In the genomic region with DNA sequence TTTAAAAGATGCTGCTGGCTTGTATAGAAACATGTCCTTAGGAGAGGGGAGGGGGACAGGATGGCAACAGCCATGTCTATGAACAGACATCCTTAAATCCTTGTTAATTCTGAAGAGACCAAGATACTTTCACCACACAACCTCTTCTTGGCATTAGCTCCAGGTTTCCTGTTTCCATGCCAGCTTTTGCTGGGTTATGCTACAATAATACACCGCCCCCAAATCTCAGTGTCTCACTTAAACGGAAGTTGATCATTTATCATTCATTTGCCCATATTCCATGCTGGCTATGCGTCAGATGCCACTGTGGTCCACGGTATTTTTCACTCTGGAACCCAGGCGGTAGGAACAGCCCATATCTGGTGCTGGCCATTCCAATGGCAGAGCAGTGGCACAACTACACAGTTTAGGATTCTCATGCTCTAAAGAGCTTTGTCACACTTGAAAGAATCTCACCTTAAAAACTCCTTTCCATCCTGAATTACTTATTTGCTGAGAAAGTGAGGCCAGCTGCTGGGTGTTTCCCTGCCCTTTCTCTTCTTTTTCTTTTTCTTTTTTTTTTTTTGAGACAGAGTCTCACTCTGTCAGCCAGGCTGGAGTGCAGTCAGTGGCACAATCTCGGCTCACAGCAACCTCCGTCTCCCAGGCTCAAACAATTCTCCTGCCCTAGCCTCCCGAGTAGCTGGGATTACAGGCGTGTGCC, we compare ENCODE assay signal across 9 cellular contexts. TPM values are rescaled to one million over a fixed set of nuclear protein-coding genes. Genes with fewer than 3 reads are reported as not detected.
DNase-seq lines count a peak whose midpoint lies in the region; ATAC-seq and TF ChIP-seq lines count a peak whose summit lies in the region.
"Had no signal": no experiment of that assay in that cellular context is flagged by ENCODE, and none has a peak within 500 bp of the region (broad histone marks: within the 10 kb centered on the region; RNA-seq: fewer than 3 reads in every experiment).

No MANE protein-coding gene starts in this region.

- H3K4me3 ChIP-seq in right lobe of liver (no peak overlapping the region), upper lobe of right lung (peak overlapping the region; percentile 16)

- H3K9me3 ChIP-seq in right lobe of liver: no peaks in the 10 kb centered on the region
- H3K9me3 ChIP-seq in upper lobe of right lung: no peaks in the 10 kb centered on the region

- H3K4me1 ChIP-seq in right lobe of liver (peaks cover 0 to 3% (median 0%) of the 10 kb centered on the region in 4 donors), upper lobe of right lung (peaks cover 20% of the 10 kb centered on the region)

- WGBS in right lobe of liver (ENCODE audit: insufficient coverage, low coverage, low lambda C conversion rate, missing lambda C conversion rate): 87% methylated on average over 8 of the region's 9 CpGs

- intact Hi-C loops in right lobe of liver (cut with DNase I): no loop called here
- intact Hi-C loops in upper lobe of right lung (cut with DNase I): no loop called here

- H3K4me1 Mint-ChIP-seq in stimulated activated naive CD8-positive, alpha-beta T cell treated with anti-CD3 and anti-CD28 coated beads, Interleukin-15, Interleukin-2, amounts not matched to agents 100 ng/mL and 50 ng/mL, for 24 hours (ENCODE audit: low read depth): peaks cover 38% of the 10 kb centered on the region
- H3K4me1 Mint-ChIP-seq in activated T-helper 17 cell treated with anti-CD3 and anti-CD28 coated beads, Interleukin-2, amount 50 U/mL, for 72 hours: peaks cover 30% of the 10 kb centered on the region

- TF ChIP-seq CTCF in right lobe of liver (IDR thresholded peaks at IDR 0.05) (no peak), upper lobe of right lung (IDR thresholded peaks at IDR 0.05) (no peak)

- H3K27ac ChIP-seq in right lobe of liver: peak overlapping the region in 2 of 3 donors; percentile 65 to 84
- H3K27ac ChIP-seq in upper lobe of right lung: peak overlapping the region; percentile 77

- DNase-seq in stimulated activated naive CD8-positive, alpha-beta T cell treated with anti-CD3 and anti-CD28 coated beads, Interleukin-15, Interleukin-2, amounts not matched to agents 100 U/mL and 50 U/mL, for 24 hours: no peak
- DNase-seq in right lobe of liver (no peak), upper lobe of right lung (no peak), AG08395 (ENCODE audit: low spot score) (no peak), NOMO-1 treated with DMSO at 0.1 percent for 48 hours (lab: John Stamatoyannopoulos, UW; ENCODE audit: unreplicated experiment) (no peak)
- DNase-seq: NCI-H146 had no signal

- H3K27ac Mint-ChIP-seq in stimulated activated naive CD8-positive, alpha-beta T cell treated with anti-CD3 and anti-CD28 coated beads, Interleukin-15, Interleukin-2, amounts not matched to agents 100 ng/mL and 50 ng/mL, for 24 hours: peak overlapping the region; percentile 65
- peak overlapping the region; percentile 96 for H3K27ac Mint-ChIP-seq in activated T-helper 17 cell treated with anti-CD3 and anti-CD28 coated beads, Interleukin-2, amount 50 U/mL, for 72 hours

- H3K36me3 ChIP-seq in right lobe of liver: no peaks in the 10 kb centered on the region
- no peaks in the 10 kb centered on the region for H3K36me3 ChIP-seq in upper lobe of right lung

- ATAC-seq in stimulated activated naive CD8-positive, alpha-beta T cell treated with anti-CD3 and anti-CD28 coated beads, Interleukin-15, Interleukin-2, amounts not matched to agents 100 U/mL and 50 U/mL, for 24 hours: no peak
- no peak for ATAC-seq in activated T-helper 17 cell treated with anti-CD3 and anti-CD28 coated beads, Interleukin-2, amount 50 U/mL, for 72 hours (replicated peaks)
- no peak for ATAC-seq in right lobe of liver
- ATAC-seq in upper lobe of right lung: no peak
- ATAC-seq in HG03159 (IDR thresholded peaks at IDR 0.05; ENCODE audit: unreplicated experiment): no peak

- no peaks in the 10 kb centered on the region for H3K27me3 Mint-ChIP-seq in stimulated activated naive CD8-positive, alpha-beta T cell treated with anti-CD3 and anti-CD28 coated beads, Interleukin-15, Interleukin-2, amounts not matched to agents 100 ng/mL and 50 ng/mL, for 24 hours
- no peaks in the 10 kb centered on the region for H3K27me3 Mint-ChIP-seq in activated T-helper 17 cell treated with anti-CD3 and anti-CD28 coated beads, Interleukin-2, amount 50 U/mL, for 72 hours

- no peaks in the 10 kb centered on the region for H3K36me3 Mint-ChIP-seq in stimulated activated naive CD8-positive, alpha-beta T cell treated with anti-CD3 and anti-CD28 coated beads, Interleukin-15, Interleukin-2, amounts not matched to agents 100 ng/mL and 50 ng/mL, for 24 hours (ENCODE audit: low read depth)
- H3K36me3 Mint-ChIP-seq in activated T-helper 17 cell treated with anti-CD3 and anti-CD28 coated beads, Interleukin-2, amount 50 U/mL, for 72 hours (ENCODE audit: low read depth): peaks cover 17% of the 10 kb centered on the region

- no peaks in the 10 kb centered on the region for H3K9me3 Mint-ChIP-seq in stimulated activated naive CD8-positive, alpha-beta T cell treated with anti-CD3 and anti-CD28 coated beads, Interleukin-15, Interleukin-2, amounts not matched to agents 100 ng/mL and 50 ng/mL, for 24 hours
- H3K9me3 Mint-ChIP-seq in activated T-helper 17 cell treated with anti-CD3 and anti-CD28 coated beads, Interleukin-2, amount 50 U/mL, for 72 hours: peaks cover 4% of the 10 kb centered on the region

- no peak for TF ChIP-seq POLR2A in right lobe of liver (IDR thresholded peaks at IDR 0.05)

- no peaks in the 10 kb centered on the region for H3K27me3 ChIP-seq in right lobe of liver
- H3K27me3 ChIP-seq in upper lobe of right lung: no peaks in the 10 kb centered on the region

- no peak overlapping the region for H3K4me3 Mint-ChIP-seq in stimulated activated naive CD8-positive, alpha-beta T cell treated with anti-CD3 and anti-CD28 coated beads, Interleukin-15, Interleukin-2, amounts not matched to agents 100 ng/mL and 50 ng/mL, for 24 hours
- peak overlapping the region; percentile 99 for H3K4me3 Mint-ChIP-seq in activated T-helper 17 cell treated with anti-CD3 and anti-CD28 coated beads, Interleukin-2, amount 50 U/mL, for 72 hours

RNA-seq across cellular contexts. Expression of a gene that starts 3.7 kb away (rescaled TPM):
- 100 to 1,000 TPM in 1 of 2 donors, 10 to 100 TPM in 1; 94.2 to 210 TPM for total RNA-seq in activated T-helper 17 cell treated with anti-CD3 and anti-CD28 coated beads, Interleukin-2, amount 50 U/mL, for 72 hours
- 10 to 100 TPM; 21.7 to 48.4 (median 30.8) TPM for total RNA-seq in right lobe of liver
- total RNA-seq in upper lobe of right lung: 73.1 TPM

RNA-seq across cellular contexts. Expression of a gene that starts 39.1 kb away (rescaled TPM):
- total RNA-seq in activated T-helper 17 cell treated with anti-CD3 and anti-CD28 coated beads, Interleukin-2, amount 50 U/mL, for 72 hours: 10 to 100 TPM; 24.7 to 29.0 TPM
- total RNA-seq in right lobe of liver (10 to 100 TPM; 11.7 to 23.5 (median 19.7) TPM), upper lobe of right lung (10.7 TPM)
